ENCODE assay signal across 27 cellular contexts in genomic region chr5:57155033-57155432, GRCh38.
"Had no signal": no experiment of that assay in that cellular context is flagged by ENCODE, and none has a peak within 500 bp of the region (broad histone marks: within the 10 kb centered on the region; RNA-seq: fewer than 3 reads in every experiment).

No MANE protein-coding gene starts in this region.

- H3K9me3 ChIP-seq: colonic mucosa, gastrocnemius medialis had no signal

- H3K4me3 Mint-ChIP-seq: effector memory CD8-positive, alpha-beta T cell; endodermal cell had no signal

- H3K36me3 ChIP-seq: colonic mucosa, esophagus muscularis mucosa, esophagus squamous epithelium, gastrocnemius medialis, gastroesophageal sphincter, heart left ventricle, heart right ventricle had no signal

- H3K27ac ChIP-seq: colonic mucosa, coronary artery, dorsolateral prefrontal cortex, epithelial cell of prostate, esophagus muscularis mucosa, esophagus squamous epithelium, foreskin keratinocyte, gastrocnemius medialis, gastroesophageal sphincter, heart left ventricle, heart right ventricle had no signal

- DNase-seq: colonic mucosa; cortex of kidney; dermis blood vessel endothelial cell; dorsolateral prefrontal cortex; effector CD4-positive, alpha-beta T cell; effector CD8-positive, alpha-beta T cell; effector memory CD4-positive, alpha-beta T cell; effector memory CD8-positive, alpha-beta T cell; endodermal cell; esophagus squamous epithelium; foreskin fibroblast; foreskin keratinocyte; foreskin melanocyte; gastrocnemius medialis; glutamatergic neuron; head of caudate nucleus; heart left ventricle; heart right ventricle had no signal

- H3K4me3 ChIP-seq: colonic mucosa, coronary artery, dorsolateral prefrontal cortex, esophagus muscularis mucosa, esophagus squamous epithelium, gastrocnemius medialis, gastroesophageal sphincter, heart left ventricle, heart right ventricle had no signal

- H3K4me1 ChIP-seq: colonic mucosa, esophagus muscularis mucosa, esophagus squamous epithelium, foreskin keratinocyte, gastrocnemius medialis, gastroesophageal sphincter, heart left ventricle, heart right ventricle had no signal

- H3K4me1 Mint-ChIP-seq: endodermal cell had no signal

- FAIRE-seq: colon, endometrium, endothelial cell of umbilical vein, frontal cortex had no signal

- H3K27ac Mint-ChIP-seq: effector memory CD8-positive, alpha-beta T cell; endodermal cell had no signal

- H3K27me3 ChIP-seq: colonic mucosa, dorsolateral prefrontal cortex, esophagus muscularis mucosa, esophagus squamous epithelium, foreskin keratinocyte, gastrocnemius medialis, gastroesophageal sphincter, heart left ventricle, heart right ventricle had no signal

- ATAC-seq: effector memory CD8-positive, alpha-beta T cell; esophagus mucosa; foreskin keratinocyte; gastrocnemius medialis; gastroesophageal sphincter; heart left ventricle; heart right ventricle had no signal
